1 cellular context compared by ENCODE assay signal in genomic region chr17:55601874-55602364, GRCh38.
A peak's percentile ranks its signal among the peaks of the same experiment; 100 is the strongest.
TF ChIP-seq lines count a peak whose summit lies in the region.

No MANE protein-coding gene starts in this region.

TF ChIP-seq in H1, 55 proteins besides CTCF, POLR2A, EP300 and RAD21 (continued from another document):
- TF ChIP-seq, protein P1, sequence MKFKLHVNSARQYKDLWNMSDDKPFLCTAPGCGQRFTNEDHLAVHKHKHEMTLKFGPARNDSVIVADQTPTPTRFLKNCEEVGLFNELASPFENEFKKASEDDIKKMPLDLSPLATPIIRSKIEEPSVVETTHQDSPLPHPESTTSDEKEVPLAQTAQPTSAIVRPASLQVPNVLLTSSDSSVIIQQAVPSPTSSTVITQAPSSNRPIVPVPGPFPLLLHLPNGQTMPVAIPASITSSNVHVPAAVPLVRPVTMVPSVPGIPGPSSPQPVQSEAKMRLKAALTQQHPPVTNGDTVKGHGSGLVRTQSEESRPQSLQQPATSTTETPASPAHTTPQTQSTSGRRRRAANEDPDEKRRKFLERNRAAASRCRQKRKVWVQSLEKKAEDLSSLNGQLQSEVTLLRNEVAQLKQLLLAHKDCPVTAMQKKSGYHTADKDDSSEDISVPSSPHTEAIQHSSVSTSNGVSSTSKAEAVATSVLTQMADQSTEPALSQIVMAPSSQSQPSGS (IDR thresholded peaks at IDR 0.05; ENCODE audit: low read length) = no peak
- TF ChIP-seq KDM5A (IDR thresholded peaks at IDR 0.05; ENCODE audit: low read length) = no peak
- no peak for TF ChIP-seq JUN (IDR thresholded peaks at IDR 0.05; ENCODE audit: low read depth, low read length)
- TF ChIP-seq ASH2L (IDR thresholded peaks at IDR 0.05; ENCODE audit: low read length) = peak; percentile 99
- peak; percentile 6; the same call in 1 of the 2 replicates for TF ChIP-seq CEBPB (IDR thresholded peaks at IDR 0.05; ENCODE audit: low read depth, low read length)
- TF ChIP-seq KDM4A (IDR thresholded peaks at IDR 0.05; ENCODE audit: low read depth, low read length, severe bottlenecking) = peak; percentile 41
- TF ChIP-seq EGR1 (IDR thresholded peaks at IDR 0.05; ENCODE audit: borderline replicate concordance, low read depth, low read length) = no peak
- TF ChIP-seq POLR2AphosphoS5 (IDR thresholded peaks at IDR 0.05; ENCODE audit: low read depth, low read length) = no peak
- no peak for TF ChIP-seq SIN3A (conservative IDR thresholded peaks at IDR 0.05 in 1 of 2, IDR thresholded peaks at IDR 0.05 in 1 of 2; ENCODE audit: low read depth in 1 of 2, low read length in 2 of 2)
- no peak for TF ChIP-seq EZH2 (IDR thresholded peaks at IDR 0.05; ENCODE audit: low read depth, low read length, severe bottlenecking)
- no peak for TF ChIP-seq FOSL1 (IDR thresholded peaks at IDR 0.05; ENCODE audit: insufficient read depth, low read depth, low read length)
- TF ChIP-seq RBBP5 (IDR thresholded peaks at IDR 0.05; ENCODE audit: borderline replicate concordance, low read depth, low read length) = peak; percentile 96; the same call in 1 of the 2 replicates
- TF ChIP-seq TAF1 (IDR thresholded peaks at IDR 0.05; ENCODE audit: low read depth, low read length) = peak; percentile 33; the same call in 1 of the 2 replicates
- TF ChIP-seq CHD7 (IDR thresholded peaks at IDR 0.05; ENCODE audit: insufficient replicate concordance, low read length) = peak; percentile 56
- no peak for TF ChIP-seq BCL11A (IDR thresholded peaks at IDR 0.05; ENCODE audit: low read depth in 2 of 2, low read length in 2 of 2)
- no peak for TF ChIP-seq NRF1 (IDR thresholded peaks at IDR 0.05; ENCODE audit: low read depth, low read length)
- TF ChIP-seq SIRT6 (IDR thresholded peaks at IDR 0.05; ENCODE audit: low read length) = no peak
- TF ChIP-seq CREB1 (IDR thresholded peaks at IDR 0.05) = no peak
